ENCODE assay signal across 11 cellular contexts in the genomic region with DNA sequence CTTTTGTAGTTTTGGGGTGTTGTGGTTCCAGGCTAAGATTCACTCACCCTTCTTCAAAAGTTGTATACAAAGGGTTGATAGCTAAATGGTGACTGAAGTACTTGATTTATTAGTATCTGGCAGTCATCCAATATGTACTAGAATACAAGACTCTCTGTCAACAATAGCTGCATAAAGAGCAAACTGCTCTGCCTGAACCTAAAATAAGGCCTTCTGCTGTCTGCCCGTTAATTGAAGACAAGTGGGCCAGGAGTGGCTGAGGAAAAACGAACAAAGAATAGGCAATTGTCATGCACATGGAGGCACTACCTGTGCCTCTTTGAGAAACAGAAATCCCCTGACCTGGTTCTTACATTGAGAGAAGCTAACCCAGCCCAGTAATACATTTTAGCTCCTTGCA.
DNase-seq lines count a peak whose midpoint lies in the region; ATAC-seq and TF ChIP-seq lines count a peak whose summit lies in the region.
"Had no signal": no experiment of that assay in that cellular context is flagged by ENCODE, and none has a peak within 500 bp of the region (broad histone marks: within the 10 kb centered on the region; RNA-seq: fewer than 3 reads in every experiment).

No MANE protein-coding gene starts in this region.

- POLR2A ChIA-PET in PC-3 (lab: Charles Lee; ENCODE audit: unreplicated experiment): no interaction called here

- no peaks in the 10 kb centered on the region for H4K20me1 ChIP-seq in PC-3 (ENCODE audit: low read length)

- no peak overlapping the region for H3K27ac ChIP-seq in PC-3 (ENCODE audit: low read length)
- H3K27ac ChIP-seq in vagina: no peak overlapping the region

- no peak overlapping the region for H3K4me2 ChIP-seq in PC-3 (ENCODE audit: low read length)

- H3K4me3 ChIP-seq in PC-3 (ENCODE audit: low read length): no peak overlapping the region
- no peak overlapping the region for H3K4me3 ChIP-seq in vagina

- no peak for TF ChIP-seq POLR2A in vagina (IDR thresholded peaks at IDR 0.05)

- H2AFZ ChIP-seq in PC-3 (ENCODE audit: low read length): no peak overlapping the region

- TF ChIP-seq CTCF in PC-3 (conservative IDR thresholded peaks at IDR 0.05; ENCODE audit: low read depth, low read length) (no peak), vagina (IDR thresholded peaks at IDR 0.05) (no peak)

- no peak overlapping the region for H3K9ac ChIP-seq in PC-3 (ENCODE audit: low read length)

- no peaks in the 10 kb centered on the region for H3K9me2 ChIP-seq in PC-3 (replicated peaks; ENCODE audit: low read length)

- H3K27me3 ChIP-seq in PC-3 (ENCODE audit: low read length) (no peaks in the 10 kb centered on the region), vagina (no peaks in the 10 kb centered on the region)

- H3K4me1 ChIP-seq in PC-3 (ENCODE audit: insufficient read depth, low read length) (no peaks in the 10 kb centered on the region), vagina (no peaks in the 10 kb centered on the region)

- CTCF ChIA-PET in PC-3 (lab: Charles Lee): no interaction called here

- H3F3A ChIP-seq in PC-3 (ENCODE audit: low read length, unreplicated experiment): no peaks in the 10 kb centered on the region

- no TSS peak for BruUV-seq in PC-3 (replicated peaks; lab: Mats Ljungman, UMichigan)

- intact Hi-C loops in PC-3 (cut with micrococcal nuclease) (no loop called here), vagina (cut with DNase I) (no loop called here)

- ATAC-seq in PC-3 (no peak), GM19035 (IDR thresholded peaks at IDR 0.05; ENCODE audit: unreplicated experiment) (no peak)

- H3K79me2 ChIP-seq in PC-3 (ENCODE audit: low read length): no peaks in the 10 kb centered on the region

- in situ Hi-C loops in G401 (cut with HindIII; ENCODE audit: low sequenced_read_pairs): no loop called here

- H3K9me3 ChIP-seq in PC-3 (ENCODE audit: low read length) (no peaks in the 10 kb centered on the region), vagina (no peaks in the 10 kb centered on the region)

- DNase-seq in G401 (ENCODE audit: low spot score) (peak; percentile 19), NCI-H1930 (lab: John Stamatoyannopoulos, UW) (peak; percentile 25 to 30), PC-3 (peak; percentile 30), iPS-NIHi11 (ENCODE audit: low spot score) (peak; percentile 4), activated gamma-delta T cell (lab: John Stamatoyannopoulos, UW) (no peak), vagina (ENCODE audit: extremely low spot score in 2 of 2) (no peak)
- no peak for DNase-seq in stimulated activated CD4-positive, alpha-beta T cell treated with anti-CD3 and anti-CD28 coated beads, Interleukin-4, amount 100 ng/mL, for 4 hours
- DNase-seq: activated naive CD4-positive, alpha-beta T cell treated with anti-CD3 and anti-CD28 coated beads, Interleukin-2, amount 10 ng/mL, durations not matched to agents 7 days and 5 days; NCI-H446; stimulated activated CD4-positive, alpha-beta T cell treated with anti-CD3 and anti-CD28 coated beads, Interleukin-1b, Interleukin-23, amount 100 ng/mL, for 48 hours had no signal

- H3K36me3 ChIP-seq in PC-3 (ENCODE audit: low read depth, low read length) (no peaks in the 10 kb centered on the region), vagina (no peaks in the 10 kb centered on the region)

Comparison
In these comparisons a context has a peak if more than half of its experiments do, and no peak if none do; other contexts are left out.
1. DNase-seq: peak in G401 (single experiment), NCI-H1930 (2 of 2), PC-3 (single experiment) and iPS-NIHi11 (single experiment); none in stimulated activated CD4-positive, alpha-beta T cell treated with anti-CD3 and anti-CD28 coated beads, Interleukin-4, amount 100 ng/mL, for 4 hours (0 of 2), activated gamma-delta T cell (single experiment) and vagina (0 of 2).